In the genomic region with DNA sequence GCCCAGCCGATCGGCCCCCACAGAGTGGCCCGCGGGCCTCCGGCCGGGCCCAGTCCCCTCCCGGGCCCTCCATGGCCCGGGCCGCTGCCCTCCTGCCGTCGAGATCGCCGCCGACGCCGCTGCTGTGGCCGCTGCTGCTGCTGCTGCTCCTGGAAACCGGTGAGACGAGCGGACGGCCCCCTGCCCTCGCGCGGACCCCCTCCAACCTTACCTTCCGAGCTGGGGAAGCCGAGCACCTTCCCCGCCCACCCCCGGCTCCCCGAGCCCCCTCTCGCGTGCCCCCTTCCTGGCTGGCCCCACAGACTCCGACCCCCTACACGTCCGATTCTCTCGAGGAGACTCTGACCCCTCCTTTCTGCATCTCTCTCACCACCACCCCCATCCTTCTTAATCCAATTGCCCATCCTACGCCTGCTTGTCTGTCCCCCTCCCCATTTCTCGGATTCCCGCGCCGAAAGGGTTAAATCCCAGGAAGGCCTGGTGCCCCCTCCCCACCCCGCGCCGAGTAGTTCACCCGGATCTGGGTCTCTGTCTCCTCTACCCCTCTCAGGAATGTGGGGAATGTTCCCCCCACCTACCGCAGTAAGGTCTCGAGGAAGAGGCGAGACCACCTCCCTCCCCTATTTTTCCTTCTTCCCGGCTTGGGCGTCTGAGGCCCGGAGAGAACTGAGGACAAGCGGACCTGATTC, we compare ENCODE assay signal across 8 cellular contexts. TPM values are rescaled to one million over a fixed set of nuclear protein-coding genes. Genes with fewer than 3 reads are reported as not detected.
DNase-seq lines count a peak whose midpoint lies in the region; ATAC-seq, FAIRE-seq and TF ChIP-seq lines count a peak whose summit lies in the region.

No MANE protein-coding gene starts in this region.

- no peak for DNase-seq in SK-N-MC (ENCODE audit: low read depth, low spot score)
- no peak for DNase-seq in fibroblast of mammary gland (ENCODE audit: low read depth)
- peak; percentile 57 to 79 (median 69) for DNase-seq in pancreas
- DNase-seq in NCI-H187 treated with DMSO at 0.1 percent for 48 hours (lab: John Stamatoyannopoulos, UW), result no peak
- DNase-seq in DMS 273 (lab: John Stamatoyannopoulos, UW; ENCODE audit: unreplicated experiment), result no peak
- DNase-seq in T1000 (lab: John Stamatoyannopoulos, UW), result no peak

- no peak for FAIRE-seq in pancreas (lab: Jason Lieb, UNC)

- H3K36me3 ChIP-seq in SK-N-MC (ENCODE audit: insufficient read depth, low read length) (no peaks in the 10 kb centered on the region), pancreas (no peaks in the 10 kb centered on the region)

- no peak for TF ChIP-seq CTCF in GM12875 (IDR thresholded peaks at IDR 0.05; ENCODE audit: borderline replicate concordance, insufficient read depth, low read depth, low read length)
- no peak for TF ChIP-seq CTCF in fibroblast of mammary gland (conservative IDR thresholded peaks at IDR 0.05; ENCODE audit: control insufficient read depth, insufficient read depth, low read depth, low read length)
- no peak for TF ChIP-seq CTCF in pancreas (IDR thresholded peaks at IDR 0.05)

- no peaks in the 10 kb centered on the region for H3K27me3 ChIP-seq in pancreas

- peak overlapping the region; percentile 94 for H3K9ac ChIP-seq in SK-N-MC (ENCODE audit: insufficient read length)

- 1% methylated on average over 33 to 51 of the region's 51 CpGs for WGBS in pancreas, 2 donors

- H3K27ac ChIP-seq in SK-N-MC (peak overlapping the region; percentile 70), pancreas (peak overlapping the region; percentile 92 to 99 (median 97))

- H3K4me3 ChIP-seq in GM12875 (ENCODE audit: low read depth, low read length) (peak overlapping the region; percentile 47), SK-N-MC (peak overlapping the region; percentile 97), fibroblast of mammary gland (ENCODE audit: control insufficient read depth, low read depth, low read length) (peak overlapping the region; percentile 94), pancreas (peak overlapping the region; percentile 92 to 97 (median 92))

- H3K9me3 ChIP-seq in SK-N-MC (ENCODE audit: low read depth, low read length), result no peaks in the 10 kb centered on the region
- no peaks in the 10 kb centered on the region for H3K9me3 ChIP-seq in pancreas

- H3K4me1 ChIP-seq in pancreas, result peaks cover 0 to 7% (median 6%) of the 10 kb centered on the region in 3 donors

- ATAC-seq in pancreas (no peak), GM21619 (IDR thresholded peaks at IDR 0.05; ENCODE audit: unreplicated experiment) (no peak)

- intact Hi-C loops in pancreas (cut with DNase I), result no loop called here

RNA-seq across cellular contexts. Expression of a gene that starts 0.5 kb away (rescaled TPM):
- 100 to 1,000 TPM in 1 of 6 donors, 10 to 100 TPM in 5; 26.7 to 101 (median 40.2) TPM for total RNA-seq in pancreas
- polyA plus RNA-seq in pancreas, result 100 to 1,000 TPM in 1 of 2 donors, 10 to 100 TPM in 1; 93.6 to 101 TPM

RNA-seq across cellular contexts. Expression of a gene that starts 37.7 kb away (rescaled TPM):
- 10 to 100 TPM; 28.8 to 74.5 (median 40.5) TPM for total RNA-seq in pancreas
- polyA plus RNA-seq in pancreas, result 100 to 1,000 TPM in 1 of 2 donors, 10 to 100 TPM in 1; 99.5 to 140 TPM

RNA-seq across cellular contexts. Expression of a gene that starts 44.5 kb away (rescaled TPM):
- 10 to 100 TPM; 12.8 to 28.8 (median 17.4) TPM for total RNA-seq in pancreas
- 10 to 100 TPM; 17.4 to 18.3 TPM for polyA plus RNA-seq in pancreas

RNA-seq across cellular contexts. Expression of a gene that starts 59.0 kb away (rescaled TPM):
- 100 to 1,000 TPM in 1 of 6 donors, 10 to 100 TPM in 3, 1 to 10 TPM in 2; 3.1 to 379 (median 16.5) TPM for total RNA-seq in pancreas
- 10 to 100 TPM; 14.8 to 45.1 TPM for polyA plus RNA-seq in pancreas

Comparison
In these comparisons a context has a peak if more than half of its experiments do, and no peak if none do; other contexts are left out.
1. H3K4me3 ChIP-seq: peak in every context shown above with its lines; median percentile 97 in SK-N-MC; 94 in fibroblast of mammary gland; 92 in pancreas; 47 in GM12875.
2. DNase-seq: peak in pancreas (6 of 6); none in SK-N-MC (single experiment), fibroblast of mammary gland (single experiment), NCI-H187 treated with DMSO at 0.1 percent for 48 hours (single experiment), DMS 273 (single experiment) and T1000 (single experiment).